ENCODE assay signal across 1 cellular context in the genomic region with DNA sequence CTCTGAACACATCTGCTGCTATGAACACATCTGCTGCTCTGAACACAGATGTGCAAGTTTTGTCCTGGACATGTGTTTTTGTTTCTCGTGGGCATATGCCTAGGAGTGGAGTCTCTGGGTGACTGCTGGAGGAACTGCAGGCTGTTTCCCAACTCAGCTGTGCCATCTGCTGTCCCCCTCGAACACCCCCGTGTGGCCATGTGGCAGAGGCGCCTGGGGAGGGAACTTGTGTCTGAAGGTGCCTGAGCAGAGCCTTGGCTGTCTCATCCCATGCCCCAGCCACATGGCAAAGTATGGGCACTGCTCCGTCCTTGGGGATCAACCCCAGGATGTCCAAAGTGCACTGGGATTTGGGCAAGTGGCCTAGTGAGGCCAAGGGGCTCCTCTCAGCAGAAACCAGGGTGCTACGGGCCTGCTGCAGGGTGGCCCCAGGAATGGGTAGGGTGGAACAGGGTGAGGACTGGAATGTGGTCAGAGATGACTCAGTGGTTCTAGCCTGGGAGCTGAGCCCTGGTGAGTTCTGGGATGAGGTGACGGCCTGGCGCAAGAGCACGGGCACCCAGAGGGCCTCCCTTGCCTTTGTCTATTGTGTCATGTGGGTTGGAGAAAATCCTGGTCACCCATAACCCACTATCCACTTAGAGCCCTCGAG.
A peak's percentile ranks its signal among the peaks of the same experiment; 100 is the strongest.
TF ChIP-seq lines count a peak whose summit lies in the region.

No MANE protein-coding gene starts in this region.

TF ChIP-seq in HepG2, 621 proteins besides CTCF, POLR2A, EP300 and RAD21 (continued from another document):
- TF ChIP-seq, protein P1, sequence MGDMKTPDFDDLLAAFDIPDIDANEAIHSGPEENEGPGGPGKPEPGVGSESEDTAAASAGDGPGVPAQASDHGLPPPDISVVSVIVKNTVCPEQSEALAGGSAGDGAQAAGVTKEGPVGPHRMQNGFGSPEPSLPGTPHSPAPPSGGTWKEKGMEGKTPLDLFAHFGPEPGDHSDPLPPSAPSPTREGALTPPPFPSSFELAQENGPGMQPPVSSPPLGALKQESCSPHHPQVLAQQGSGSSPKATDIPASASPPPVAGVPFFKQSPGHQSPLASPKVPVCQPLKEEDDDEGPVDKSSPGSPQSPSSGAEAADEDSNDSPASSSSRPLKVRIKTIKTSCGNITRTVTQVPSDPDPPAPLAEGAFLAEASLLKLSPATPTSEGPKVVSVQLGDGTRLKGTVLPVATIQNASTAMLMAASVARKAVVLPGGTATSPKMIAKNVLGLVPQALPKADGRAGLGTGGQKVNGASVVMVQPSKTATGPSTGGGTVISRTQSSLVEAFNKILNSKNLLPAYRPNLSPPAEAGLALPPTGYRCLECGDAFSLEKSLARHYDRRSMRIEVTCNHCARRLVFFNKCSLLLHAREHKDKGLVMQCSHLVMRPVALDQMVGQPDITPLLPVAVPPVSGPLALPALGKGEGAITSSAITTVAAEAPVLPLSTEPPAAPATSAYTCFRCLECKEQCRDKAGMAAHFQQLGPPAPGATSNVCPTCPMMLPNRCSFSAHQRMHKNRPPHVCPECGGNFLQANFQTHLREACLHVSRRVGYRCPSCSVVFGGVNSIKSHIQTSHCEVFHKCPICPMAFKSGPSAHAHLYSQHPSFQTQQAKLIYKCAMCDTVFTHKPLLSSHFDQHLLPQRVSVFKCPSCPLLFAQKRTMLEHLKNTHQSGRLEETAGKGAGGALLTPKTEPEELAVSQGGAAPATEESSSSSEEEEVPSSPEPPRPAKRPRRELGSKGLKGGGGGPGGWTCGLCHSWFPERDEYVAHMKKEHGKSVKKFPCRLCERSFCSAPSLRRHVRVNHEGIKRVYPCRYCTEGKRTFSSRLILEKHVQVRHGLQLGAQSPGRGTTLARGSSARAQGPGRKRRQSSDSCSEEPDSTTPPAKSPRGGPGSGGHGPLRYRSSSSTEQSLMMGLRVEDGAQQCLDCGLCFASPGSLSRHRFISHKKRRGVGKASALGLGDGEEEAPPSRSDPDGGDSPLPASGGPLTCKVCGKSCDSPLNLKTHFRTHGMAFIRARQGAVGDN (CRISPR knock-in tag; IDR thresholded peaks at IDR 0.05): peak; percentile 17; the same call in 1 of the 2 replicates
- TF ChIP-seq ZFP41 (CRISPR knock-in tag; IDR thresholded peaks at IDR 0.05; ENCODE audit: borderline replicate concordance) (no peak), NRL (CRISPR knock-in tag; IDR thresholded peaks at IDR 0.05; ENCODE audit: borderline replicate concordance) (peak; percentile 43; the same call in 1 of the 2 replicates), SIN3A (IDR thresholded peaks at IDR 0.05; ENCODE audit: borderline replicate concordance, low read depth, low read length) (no peak), TCF7 (IDR thresholded peaks at IDR 0.05; ENCODE audit: low read depth) (no peak), ZNF354B (CRISPR knock-in tag; IDR thresholded peaks at IDR 0.05) (no peak), ZNF24 (IDR thresholded peaks at IDR 0.05) (no peak), STAG1 (CRISPR knock-in tag; IDR thresholded peaks at IDR 0.05) (peak; percentile 20; the same call in 1 of the 2 replicates), ZNF788 (CRISPR knock-in tag; IDR thresholded peaks at IDR 0.05; ENCODE audit: borderline replicate concordance) (no peak), SOX5 (CRISPR knock-in tag; IDR thresholded peaks at IDR 0.05; ENCODE audit: borderline replicate concordance) (no peak), RARA (CRISPR knock-in tag; IDR thresholded peaks at IDR 0.05) (no peak), XRCC5 (optimal IDR thresholded peaks at IDR 0.05; ENCODE audit: low read length) (no peak), POLR2AphosphoS5 (IDR thresholded peaks at IDR 0.05; ENCODE audit: low read depth, low read length) (no peak), POLR2G (IDR thresholded peaks at IDR 0.05; ENCODE audit: low read depth, low read length) (0 out of 2 replicates have a peak, but pooled peaks have one; percentile 35), ZFP62 (CRISPR knock-in tag; IDR thresholded peaks at IDR 0.05) (no peak), MXD4 (CRISPR knock-in tag; IDR thresholded peaks at IDR 0.05) (no peak), ZNF607 (CRISPR knock-in tag; IDR thresholded peaks at IDR 0.05; ENCODE audit: borderline replicate concordance) (no peak), ZNF749 (CRISPR knock-in tag; IDR thresholded peaks at IDR 0.05; ENCODE audit: borderline replicate concordance) (no peak), GTF3A (CRISPR knock-in tag; conservative IDR thresholded peaks at IDR 0.05) (no peak), ZNF496 (CRISPR knock-in tag; IDR thresholded peaks at IDR 0.05; ENCODE audit: insufficient replicate concordance) (no peak), GATA4 (IDR thresholded peaks at IDR 0.05; ENCODE audit: borderline replicate concordance, low read depth) (no peak)
- TF ChIP-seq, protein P2, sequence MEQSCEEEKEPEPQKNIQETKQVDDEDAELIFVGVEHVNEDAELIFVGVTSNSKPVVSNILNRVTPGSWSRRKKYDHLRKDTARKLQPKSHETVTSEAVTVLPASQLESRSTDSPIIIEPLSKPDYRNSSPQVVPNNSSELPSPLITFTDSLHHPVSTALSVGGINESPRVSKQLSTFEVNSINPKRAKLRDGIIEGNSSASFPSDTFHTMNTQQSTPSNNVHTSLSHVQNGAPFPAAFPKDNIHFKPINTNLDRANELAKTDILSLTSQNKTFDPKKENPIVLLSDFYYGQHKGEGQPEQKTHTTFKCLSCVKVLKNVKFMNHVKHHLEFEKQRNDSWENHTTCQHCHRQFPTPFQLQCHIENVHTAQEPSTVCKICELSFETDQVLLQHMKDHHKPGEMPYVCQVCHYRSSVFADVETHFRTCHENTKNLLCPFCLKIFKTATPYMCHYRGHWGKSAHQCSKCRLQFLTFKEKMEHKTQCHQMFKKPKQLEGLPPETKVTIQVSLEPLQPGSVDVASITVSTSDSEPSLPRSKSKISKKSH (CRISPR knock-in tag; IDR thresholded peaks at IDR 0.05; ENCODE audit: borderline replicate concordance): 0 out of 2 replicates have a peak, but pooled peaks have one; percentile 20
- TF ChIP-seq, protein P3, sequence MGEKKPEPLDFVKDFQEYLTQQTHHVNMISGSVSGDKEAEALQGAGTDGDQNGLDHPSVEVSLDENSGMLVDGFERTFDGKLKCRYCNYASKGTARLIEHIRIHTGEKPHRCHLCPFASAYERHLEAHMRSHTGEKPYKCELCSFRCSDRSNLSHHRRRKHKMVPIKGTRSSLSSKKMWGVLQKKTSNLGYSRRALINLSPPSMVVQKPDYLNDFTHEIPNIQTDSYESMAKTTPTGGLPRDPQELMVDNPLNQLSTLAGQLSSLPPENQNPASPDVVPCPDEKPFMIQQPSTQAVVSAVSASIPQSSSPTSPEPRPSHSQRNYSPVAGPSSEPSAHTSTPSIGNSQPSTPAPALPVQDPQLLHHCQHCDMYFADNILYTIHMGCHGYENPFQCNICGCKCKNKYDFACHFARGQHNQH (CRISPR knock-in tag; IDR thresholded peaks at IDR 0.05): no peak
- TF ChIP-seq, protein P4, sequence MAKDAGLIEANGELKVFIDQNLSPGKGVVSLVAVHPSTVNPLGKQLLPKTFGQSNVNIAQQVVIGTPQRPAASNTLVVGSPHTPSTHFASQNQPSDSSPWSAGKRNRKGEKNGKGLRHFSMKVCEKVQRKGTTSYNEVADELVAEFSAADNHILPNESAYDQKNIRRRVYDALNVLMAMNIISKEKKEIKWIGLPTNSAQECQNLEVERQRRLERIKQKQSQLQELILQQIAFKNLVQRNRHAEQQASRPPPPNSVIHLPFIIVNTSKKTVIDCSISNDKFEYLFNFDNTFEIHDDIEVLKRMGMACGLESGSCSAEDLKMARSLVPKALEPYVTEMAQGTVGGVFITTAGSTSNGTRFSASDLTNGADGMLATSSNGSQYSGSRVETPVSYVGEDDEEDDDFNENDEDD (CRISPR knock-in tag; IDR thresholded peaks at IDR 0.05; ENCODE audit: borderline replicate concordance): no peak
- TF ChIP-seq, protein P5, sequence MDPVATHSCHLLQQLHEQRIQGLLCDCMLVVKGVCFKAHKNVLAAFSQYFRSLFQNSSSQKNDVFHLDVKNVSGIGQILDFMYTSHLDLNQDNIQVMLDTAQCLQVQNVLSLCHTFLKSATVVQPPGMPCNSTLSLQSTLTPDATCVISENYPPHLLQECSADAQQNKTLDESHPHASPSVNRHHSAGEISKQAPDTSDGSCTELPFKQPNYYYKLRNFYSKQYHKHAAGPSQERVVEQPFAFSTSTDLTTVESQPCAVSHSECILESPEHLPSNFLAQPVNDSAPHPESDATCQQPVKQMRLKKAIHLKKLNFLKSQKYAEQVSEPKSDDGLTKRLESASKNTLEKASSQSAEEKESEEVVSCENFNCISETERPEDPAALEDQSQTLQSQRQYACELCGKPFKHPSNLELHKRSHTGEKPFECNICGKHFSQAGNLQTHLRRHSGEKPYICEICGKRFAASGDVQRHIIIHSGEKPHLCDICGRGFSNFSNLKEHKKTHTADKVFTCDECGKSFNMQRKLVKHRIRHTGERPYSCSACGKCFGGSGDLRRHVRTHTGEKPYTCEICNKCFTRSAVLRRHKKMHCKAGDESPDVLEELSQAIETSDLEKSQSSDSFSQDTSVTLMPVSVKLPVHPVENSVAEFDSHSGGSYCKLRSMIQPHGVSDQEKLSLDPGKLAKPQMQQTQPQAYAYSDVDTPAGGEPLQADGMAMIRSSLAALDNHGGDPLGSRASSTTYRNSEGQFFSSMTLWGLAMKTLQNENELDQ (CRISPR knock-in tag; IDR thresholded peaks at IDR 0.05; ENCODE audit: borderline replicate concordance): no peak
- TF ChIP-seq, protein P6, sequence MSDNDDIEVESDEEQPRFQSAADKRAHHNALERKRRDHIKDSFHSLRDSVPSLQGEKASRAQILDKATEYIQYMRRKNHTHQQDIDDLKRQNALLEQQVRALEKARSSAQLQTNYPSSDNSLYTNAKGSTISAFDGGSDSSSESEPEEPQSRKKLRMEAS (IDR thresholded peaks at IDR 0.05): peak; percentile 22; the same call in 1 of the 2 replicates
- TF ChIP-seq, protein P7, sequence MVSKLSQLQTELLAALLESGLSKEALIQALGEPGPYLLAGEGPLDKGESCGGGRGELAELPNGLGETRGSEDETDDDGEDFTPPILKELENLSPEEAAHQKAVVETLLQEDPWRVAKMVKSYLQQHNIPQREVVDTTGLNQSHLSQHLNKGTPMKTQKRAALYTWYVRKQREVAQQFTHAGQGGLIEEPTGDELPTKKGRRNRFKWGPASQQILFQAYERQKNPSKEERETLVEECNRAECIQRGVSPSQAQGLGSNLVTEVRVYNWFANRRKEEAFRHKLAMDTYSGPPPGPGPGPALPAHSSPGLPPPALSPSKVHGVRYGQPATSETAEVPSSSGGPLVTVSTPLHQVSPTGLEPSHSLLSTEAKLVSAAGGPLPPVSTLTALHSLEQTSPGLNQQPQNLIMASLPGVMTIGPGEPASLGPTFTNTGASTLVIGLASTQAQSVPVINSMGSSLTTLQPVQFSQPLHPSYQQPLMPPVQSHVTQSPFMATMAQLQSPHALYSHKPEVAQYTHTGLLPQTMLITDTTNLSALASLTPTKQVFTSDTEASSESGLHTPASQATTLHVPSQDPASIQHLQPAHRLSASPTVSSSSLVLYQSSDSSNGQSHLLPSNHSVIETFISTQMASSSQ (IDR thresholded peaks at IDR 0.05; ENCODE audit: low read depth): no peak
- TF ChIP-seq, protein P7 (CRISPR knock-in tag; IDR thresholded peaks at IDR 0.05; ENCODE audit: borderline replicate concordance): no peak
- TF ChIP-seq, protein P8, sequence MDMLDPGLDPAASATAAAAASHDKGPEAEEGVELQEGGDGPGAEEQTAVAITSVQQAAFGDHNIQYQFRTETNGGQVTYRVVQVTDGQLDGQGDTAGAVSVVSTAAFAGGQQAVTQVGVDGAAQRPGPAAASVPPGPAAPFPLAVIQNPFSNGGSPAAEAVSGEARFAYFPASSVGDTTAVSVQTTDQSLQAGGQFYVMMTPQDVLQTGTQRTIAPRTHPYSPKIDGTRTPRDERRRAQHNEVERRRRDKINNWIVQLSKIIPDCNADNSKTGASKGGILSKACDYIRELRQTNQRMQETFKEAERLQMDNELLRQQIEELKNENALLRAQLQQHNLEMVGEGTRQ (IDR thresholded peaks at IDR 0.05; ENCODE audit: low read depth, low read length): no peak
- TF ChIP-seq, protein P8 (CRISPR knock-in tag; IDR thresholded peaks at IDR 0.05; ENCODE audit: borderline replicate concordance): no peak
- TF ChIP-seq, protein P9, sequence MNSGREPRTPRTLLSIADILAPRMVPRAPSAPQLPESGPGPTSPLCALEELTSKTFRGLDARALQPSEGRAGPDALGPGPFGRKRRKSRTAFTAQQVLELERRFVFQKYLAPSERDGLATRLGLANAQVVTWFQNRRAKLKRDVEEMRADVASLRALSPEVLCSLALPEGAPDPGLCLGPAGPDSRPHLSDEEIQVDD (CRISPR knock-in tag; IDR thresholded peaks at IDR 0.05; ENCODE audit: borderline replicate concordance): no peak
